34 cellular contexts compared by ENCODE assay signal in genomic region chr5:29170609-29171008, GRCh38.
"Had no signal": no experiment of that assay in that cellular context is flagged by ENCODE, and none has a peak within 500 bp of the region (broad histone marks: within the 10 kb centered on the region; RNA-seq: fewer than 3 reads in every experiment).

No MANE protein-coding gene starts in this region.

- H3K4me1 ChIP-seq: adrenal gland, ascending aorta, body of pancreas, breast epithelium had no signal

- H3K4me3 ChIP-seq: adrenal gland, ascending aorta, body of pancreas, breast epithelium, cardiac muscle cell had no signal

- DNase-seq: activated effector memory CD4-positive, alpha-beta T cell treated with anti-CD3 and anti-CD28 coated beads, Interleukin-2, amount 50 U/mL, for 16 hours; activated effector memory CD4-positive, alpha-beta T cell treated with Interleukin-2 at 50 U/mL for 16 hours; activated gamma-delta T cell; activated gamma-delta T cell treated with Interleukin-2 at 50 U/mL for 16 hours; activated naive CD4-positive, alpha-beta T cell; activated naive CD4-positive, alpha-beta T cell treated with anti-CD3 and anti-CD28 coated beads for 36 hours; activated naive CD4-positive, alpha-beta T cell treated with anti-CD3 and anti-CD28 coated beads, Interleukin-2, amount 10 ng/mL, durations not matched to agents 7 days and 5 days; activated naive CD4-positive, alpha-beta T cell treated with anti-CD3 and anti-CD28 coated beads, Interleukin-2, amount 50 U/mL, for 16 hours; activated naive CD4-positive, alpha-beta T cell treated with Interleukin-2 at 50 U/mL for 16 hours; activated naive CD8-positive, alpha-beta T cell treated with anti-CD3 and anti-CD28 coated beads for 36 hours; activated naive CD8-positive, alpha-beta T cell treated with anti-CD3 and anti-CD28 coated beads, Interleukin-2, amount 10 ng/mL, durations not matched to agents 7 days and 5 days; activated naive CD8-positive, alpha-beta T cell treated with anti-CD3 and anti-CD28 coated beads, Interleukin-2, amount 50 U/mL, for 24 hours; activated T-cell treated with anti-CD3 and anti-CD28 coated beads, Interleukin-2, amount 50 U/mL, for 1 hour; activated T-cell treated with anti-CD3 and anti-CD28 coated beads, Interleukin-2, amount 50 U/mL, for 24 hours; activated T-cell treated with anti-CD3 and anti-CD28 coated beads, Interleukin-2, amount 50 U/mL, for 4 hours; activated T-cell treated with anti-CD3 and anti-CD28 coated beads, Interleukin-2, amount 50 U/mL, for 48 hours; activated T-cell treated with anti-CD3 and anti-CD28 coated beads, Interleukin-2, amount 50 U/mL, for 72 hours; adrenal gland; amniotic stem cell; amygdala; anterior cingulate cortex; aorta; body of pancreas; brain microvascular endothelial cell; caudate nucleus; central memory CD4-positive, alpha-beta T cell; cerebellar nuclear complex had no signal

- H3K27me3 ChIP-seq: adrenal gland, ascending aorta, body of pancreas, brain microvascular endothelial cell, breast epithelium, cardiac muscle cell had no signal

- ATAC-seq: activated naive CD4-positive, alpha-beta T cell treated with anti-CD3 and anti-CD28 coated beads, Interleukin-2, amount 50 U/mL, for 72 hours; activated naive CD8-positive, alpha-beta T cell treated with anti-CD3 and anti-CD28 coated beads, Interleukin-2, amount 50 U/mL, for 24 hours; activated T-cell treated with anti-CD3 and anti-CD28 coated beads, Interleukin-2, amount 50 U/mL, for 4 hours; activated T-cell treated with anti-CD3 and anti-CD28 coated beads, Interleukin-2, amount 50 U/mL, for 72 hours; activated T-helper 17 cell treated with anti-CD3 and anti-CD28 coated beads, Interleukin-2, amount 50 U/mL, for 72 hours; body of pancreas had no signal

- H3K9me3 ChIP-seq: adrenal gland, ascending aorta, body of pancreas had no signal

- H3K27ac ChIP-seq: adrenal gland, ascending aorta, body of pancreas, brain microvascular endothelial cell, breast epithelium, cardiac muscle cell had no signal

- FAIRE-seq: astrocyte, bronchial epithelial cell had no signal

- H3K36me3 ChIP-seq: adrenal gland, ascending aorta, brain microvascular endothelial cell, breast epithelium, cardiac muscle cell had no signal
